ENCODE assay signal across 10 cellular contexts in genomic region chr10:77456414-77456813, GRCh38.
A peak's percentile ranks its signal among the peaks of the same experiment; 100 is the strongest.
DNase-seq lines count a peak whose midpoint lies in the region; TF ChIP-seq lines count a peak whose summit lies in the region.
"Had no signal": no experiment of that assay in that cellular context is flagged by ENCODE, and none has a peak within 500 bp of the region (broad histone marks: within the 10 kb centered on the region; RNA-seq: fewer than 3 reads in every experiment).

No MANE protein-coding gene starts in this region.

- no peaks in the 10 kb centered on the region for H3K9me3 ChIP-seq in A673 (ENCODE audit: low read depth, low read length, poor library complexity, severe bottlenecking)

- DNase-seq in COLO668 (lab: John Stamatoyannopoulos, UW; ENCODE audit: unreplicated experiment) (peak; percentile 83), NCI-H1417 treated with DMSO at 0.1 percent for 48 hours (lab: John Stamatoyannopoulos, UW) (peak; percentile 40), NCI-H82 treated with DMSO at 0.1 percent for 48 hours (lab: John Stamatoyannopoulos, UW; ENCODE audit: unreplicated experiment) (peak; percentile 12), fibroblast of the aortic adventitia (ENCODE audit: low read depth) (peak; percentile 13), CD1c-positive myeloid dendritic cell (ENCODE audit: extremely low spot score) (no peak), head of caudate nucleus (no peak), A673 (ENCODE audit: low spot score) (no peak), NCI-H1105 treated with DMSO at 0.1 percent for 48 hours (lab: John Stamatoyannopoulos, UW) (no peak)
- DNase-seq: naive B cell had no signal

- no peaks in the 10 kb centered on the region for H3K4me1 ChIP-seq in A673 (ENCODE audit: insufficient read depth, low read length, poor library complexity, severe bottlenecking)

- TF ChIP-seq CTCF in fibroblast of the aortic adventitia (IDR thresholded peaks at IDR 0.05; ENCODE audit: insufficient read depth, low read length), result peak; percentile 13
- no peak for TF ChIP-seq CTCF in A673 (conservative IDR thresholded peaks at IDR 0.05; ENCODE audit: low read depth, low read length)

- intact Hi-C loops in head of caudate nucleus (cut with DNase I), result no loop called here
- intact Hi-C loops in A673 (cut with micrococcal nuclease; ENCODE audit: unreplicated experiment), result no loop called here

- no peak overlapping the region for H3K27ac ChIP-seq in A673 (ENCODE audit: low read depth, low read length, poor library complexity, severe bottlenecking)

- CTCF ChIA-PET in A673 (lab: Charles Lee), result no interaction called here

- no TSS peak for BruUV-seq in A673 (replicated peaks; lab: Mats Ljungman, UMichigan)

- no peaks in the 10 kb centered on the region for H3K36me3 ChIP-seq in A673 (ENCODE audit: insufficient read depth, low read length, poor library complexity, severe bottlenecking)

- peaks cover 8% of the 10 kb centered on the region for H3K27me3 ChIP-seq in A673 (replicated peaks; ENCODE audit: insufficient read depth, low read depth, low read length, poor library complexity)

- no peak overlapping the region for H3K4me3 ChIP-seq in fibroblast of the aortic adventitia (ENCODE audit: low read depth, low read length)
- H3K4me3 ChIP-seq in A673 (ENCODE audit: low read depth, low read length, poor library complexity, severe bottlenecking), result no peak overlapping the region
- H3K4me3 ChIP-seq: smooth muscle cell had no signal

- POLR2A ChIA-PET in A673 (lab: Charles Lee; ENCODE audit: low non-redundant PET), result no interaction called here

Comparison
In these comparisons a context has a peak if more than half of its experiments do, and no peak if none do; other contexts are left out.
1. DNase-seq: peak in COLO668 (single experiment), NCI-H1417 treated with DMSO at 0.1 percent for 48 hours (single experiment), NCI-H82 treated with DMSO at 0.1 percent for 48 hours (single experiment) and fibroblast of the aortic adventitia (single experiment); none in CD1c-positive myeloid dendritic cell (single experiment), head of caudate nucleus (0 of 42), A673 (single experiment) and NCI-H1105 treated with DMSO at 0.1 percent for 48 hours (single experiment).